ENCODE assay signal across 18 cellular contexts in the genomic region with DNA sequence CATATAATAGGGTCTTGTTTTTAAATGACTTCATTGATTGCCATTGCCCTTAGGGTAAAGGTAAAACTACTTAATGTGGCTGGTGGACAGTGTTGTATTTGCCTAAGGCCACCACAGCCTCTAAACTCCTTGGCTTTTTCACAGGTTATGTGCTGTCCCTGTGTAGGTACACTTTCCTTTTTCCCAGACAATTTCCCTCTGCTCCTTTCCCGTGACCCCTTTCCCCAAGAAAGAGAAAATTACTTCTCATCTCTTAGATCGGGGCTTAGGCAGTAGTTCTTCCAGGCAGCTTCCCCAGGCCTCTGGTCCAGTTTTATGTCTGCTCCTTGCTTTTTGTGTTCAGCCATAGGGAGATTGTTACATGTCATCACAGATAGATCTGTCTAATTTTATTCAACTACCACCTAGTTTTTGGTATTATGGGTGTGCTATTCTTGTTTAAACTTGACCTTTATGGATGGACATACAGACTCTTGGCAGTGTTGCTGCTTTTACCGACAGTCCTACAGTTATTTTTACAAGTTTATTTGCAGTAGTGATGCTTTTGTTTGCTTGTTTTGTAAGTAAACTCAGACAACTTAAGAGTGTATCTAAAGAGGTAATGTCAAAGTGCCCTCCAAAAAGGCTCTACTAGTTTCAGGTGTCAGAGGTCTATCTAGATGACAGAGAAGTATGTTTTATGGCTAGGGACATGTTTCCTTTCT. TPM values are rescaled to one million over a fixed set of nuclear protein-coding genes. Genes with fewer than 3 reads are reported as not detected.
DNase-seq lines count a peak whose midpoint lies in the region; ATAC-seq and TF ChIP-seq lines count a peak whose summit lies in the region.
"Had no signal": no experiment of that assay in that cellular context is flagged by ENCODE, and none has a peak within 500 bp of the region (broad histone marks: within the 10 kb centered on the region; RNA-seq: fewer than 3 reads in every experiment).

No MANE protein-coding gene starts in this region.

- no peaks in the 10 kb centered on the region for H3K9me3 Mint-ChIP-seq in stimulated activated naive CD8-positive, alpha-beta T cell treated with anti-CD3 and anti-CD28 coated beads, Interleukin-15, Interleukin-2, amounts not matched to agents 100 ng/mL and 50 ng/mL, for 24 hours

- ATAC-seq in stimulated activated naive CD8-positive, alpha-beta T cell treated with anti-CD3 and anti-CD28 coated beads, Interleukin-15, Interleukin-2, amounts not matched to agents 100 U/mL and 50 U/mL, for 24 hours = no peak
- ATAC-seq in HG02571 (IDR thresholded peaks at IDR 0.05; ENCODE audit: unreplicated experiment) (no peak), HG03442 (IDR thresholded peaks at IDR 0.05; ENCODE audit: unreplicated experiment) (no peak)

- no peaks in the 10 kb centered on the region for H3K36me3 ChIP-seq in muscle layer of colon (ENCODE audit: insufficient read depth, low read length)

- TF ChIP-seq CTCF in VCaP (conservative IDR thresholded peaks at IDR 0.05) = no peak

- no peak for DNase-seq in stimulated activated naive CD8-positive, alpha-beta T cell treated with anti-CD3 and anti-CD28 coated beads, Interleukin-15, Interleukin-2, amounts not matched to agents 100 U/mL and 50 U/mL, for 24 hours
- DNase-seq in dermis blood vessel endothelial cell (no peak), T1000 (lab: John Stamatoyannopoulos, UW) (no peak)
- DNase-seq: midbrain; NCI-H1092 treated with DMSO at 0.1 percent for 48 hours; NCI-H226; stimulated activated CD4-positive, alpha-beta T cell treated with anti-CD3 and anti-CD28 coated beads, Interleukin-4, amount 100 ng/mL, for 1 hour; stimulated activated naive CD4-positive, alpha-beta T cell treated with Interleukin-2 at 50 U/mL for 16 hours had no signal

- H3K4me3 Mint-ChIP-seq in stimulated activated naive CD8-positive, alpha-beta T cell treated with anti-CD3 and anti-CD28 coated beads, Interleukin-15, Interleukin-2, amounts not matched to agents 100 ng/mL and 50 ng/mL, for 24 hours = no peak overlapping the region

- H3K27ac ChIP-seq in VCaP (peak overlapping the region; percentile 62), muscle layer of colon (ENCODE audit: low read depth, low read length) (peak overlapping the region; percentile 37)
- H3K27ac ChIP-seq: C4-2B had no signal

- H3K9ac ChIP-seq in muscle layer of colon (ENCODE audit: low read length) = no peak overlapping the region

- peaks cover 37% of the 10 kb centered on the region for H3K36me3 Mint-ChIP-seq in stimulated activated naive CD8-positive, alpha-beta T cell treated with anti-CD3 and anti-CD28 coated beads, Interleukin-15, Interleukin-2, amounts not matched to agents 100 ng/mL and 50 ng/mL, for 24 hours (ENCODE audit: low read depth)

- peak overlapping the region; percentile 63 for H3K27ac Mint-ChIP-seq in stimulated activated naive CD8-positive, alpha-beta T cell treated with anti-CD3 and anti-CD28 coated beads, Interleukin-15, Interleukin-2, amounts not matched to agents 100 ng/mL and 50 ng/mL, for 24 hours

- no peaks in the 10 kb centered on the region for H3K9me3 ChIP-seq in muscle layer of colon (ENCODE audit: low read length)

- H3K27me3 Mint-ChIP-seq in stimulated activated naive CD8-positive, alpha-beta T cell treated with anti-CD3 and anti-CD28 coated beads, Interleukin-15, Interleukin-2, amounts not matched to agents 100 ng/mL and 50 ng/mL, for 24 hours = no peaks in the 10 kb centered on the region

- no peaks in the 10 kb centered on the region for H3K27me3 ChIP-seq in muscle layer of colon (ENCODE audit: control insufficient read depth in 1 of 2, insufficient read depth in 2 of 2, low read length in 2 of 2)

- H3K4me3 ChIP-seq in muscle layer of colon (ENCODE audit: low read depth in 1 of 2, low read length in 2 of 2) = no peak overlapping the region

- H3K4me1 ChIP-seq in muscle layer of colon (ENCODE audit: insufficient read depth, low read length) = peaks cover 12% of the 10 kb centered on the region

- peaks cover 68% of the 10 kb centered on the region for H3K4me1 Mint-ChIP-seq in stimulated activated naive CD8-positive, alpha-beta T cell treated with anti-CD3 and anti-CD28 coated beads, Interleukin-15, Interleukin-2, amounts not matched to agents 100 ng/mL and 50 ng/mL, for 24 hours (ENCODE audit: low read depth)

RNA-seq across cellular contexts. Expression of a gene that starts 20.5 kb away (rescaled TPM):
- total RNA-seq in dermis blood vessel endothelial cell = not detected in 2 replicates
- total RNA-seq: activated CD8-positive, alpha-beta memory T cell treated with anti-CD3 and anti-CD28 coated beads for 36 hours; dermis microvascular lymphatic vessel endothelial cell; G401; pulmonary artery endothelial cell had no signal
